Comparison of ENCODE assay signal across 8 cellular contexts in the genomic region with DNA sequence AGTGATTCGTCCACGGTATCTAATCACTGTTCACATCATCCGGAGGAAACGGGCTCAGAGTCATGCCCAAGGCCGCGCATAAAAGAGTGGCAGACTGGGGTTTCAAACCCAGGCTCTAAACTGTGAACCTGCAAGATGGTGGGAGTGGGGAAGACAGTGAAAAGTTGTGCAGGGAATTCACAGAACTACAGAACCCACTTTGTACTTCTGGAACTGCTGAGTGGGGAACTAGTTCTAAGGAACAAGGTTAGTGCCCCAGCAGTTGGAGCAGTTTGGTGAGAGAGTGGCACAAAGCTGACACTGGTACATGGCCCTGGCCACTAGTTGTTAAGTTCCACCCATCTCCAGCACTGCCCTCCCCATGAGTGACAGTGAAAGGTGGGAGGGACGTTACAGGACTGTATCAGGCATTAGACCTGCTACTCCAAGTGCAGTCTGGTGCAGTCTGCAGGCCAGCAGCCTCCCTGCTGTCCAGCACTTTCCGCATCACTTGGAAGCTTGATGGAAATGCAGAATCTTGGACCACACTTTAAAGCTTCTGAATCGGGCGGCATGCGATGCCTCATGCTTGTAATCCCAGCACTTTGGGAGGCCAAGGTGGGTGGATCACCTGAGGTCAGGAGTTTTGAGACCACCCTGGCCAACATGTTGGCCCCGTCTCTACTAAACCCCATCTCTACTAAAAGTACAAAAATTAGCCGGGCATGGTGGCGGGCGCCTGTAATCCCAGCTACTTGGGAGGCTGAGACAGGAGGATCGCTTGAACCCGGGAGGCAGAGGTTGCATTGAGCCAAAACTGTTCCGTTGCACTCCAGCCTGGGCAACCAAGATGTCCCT. TPM values are rescaled to one million over a fixed set of nuclear protein-coding genes. Genes with fewer than 3 reads are reported as not detected.
DNase-seq lines count a peak whose midpoint lies in the region; ATAC-seq, FAIRE-seq and TF ChIP-seq lines count a peak whose summit lies in the region.

No MANE protein-coding gene starts in this region.

- FAIRE-seq in GM12892 (lab: Jason Lieb, UNC) (peak; percentile 78), pancreas (lab: Jason Lieb, UNC) (no peak)

- H3K27ac ChIP-seq in ACC112 (ENCODE audit: low read depth, low read length) (peak overlapping the region; percentile 97), pancreas (peak overlapping the region; percentile 52 to 98 (median 80))

- intact Hi-C loops in pancreas (cut with DNase I): loop anchor here in 1 of 3 donors (5.0 to 10.0 kb wide), 2 partner anchors 46 to 229 kb away; a partner anchor contains a TSS

- H3K4me3 ChIP-seq in ACC112 (ENCODE audit: low read depth, low read length) (peak overlapping the region; percentile 76), NT2/D1 (ENCODE audit: insufficient read length, low read depth) (peak overlapping the region; percentile 16), pancreas (peak overlapping the region in 3 of 4 donors; percentile 19 to 27 (median 23))

- H3K36me3 ChIP-seq in ACC112 (ENCODE audit: insufficient read depth, low read length) (no peaks in the 10 kb centered on the region), NT2/D1 (ENCODE audit: insufficient read depth, insufficient read length, low read length) (no peaks in the 10 kb centered on the region), pancreas (no peaks in the 10 kb centered on the region)

- H3K9ac ChIP-seq in NT2/D1 (ENCODE audit: insufficient read length, low read depth): peak overlapping the region; percentile 68

- H3K27me3 ChIP-seq in ACC112 (ENCODE audit: insufficient read depth, low read length): no peaks in the 10 kb centered on the region
- H3K27me3 ChIP-seq in NT2/D1 (ENCODE audit: insufficient read depth, insufficient read length): no peaks in the 10 kb centered on the region
- no peaks in the 10 kb centered on the region for H3K27me3 ChIP-seq in pancreas

- no peak; the same call in 1 of the 2 replicates for TF ChIP-seq POLR2A in GM12892 (IDR thresholded peaks at IDR 0.05; ENCODE audit: low read depth, low read length)

- DNase-seq in GM12892 (ENCODE audit: insufficient read length): no peak
- DNase-seq in NT2/D1 (ENCODE audit: low read depth, low spot score): no peak
- peak; percentile 30 for DNase-seq in activated gamma-delta T cell treated with anti-CD3 and anti-CD28 coated beads, Interleukin-2, amount 50 U/mL, for 16 hours (ENCODE audit: low read depth)
- peak; percentile 29 for DNase-seq in germinal center (ENCODE audit: low spot score)
- DNase-seq in pancreas: peak in 4 of 6 donors; percentile 50 to 75 (median 60)

- H3K79me2 ChIP-seq in ACC112 (ENCODE audit: control insufficient read depth, insufficient read depth, low read length, unreplicated experiment): peaks cover 12% of the 10 kb centered on the region

- 60% methylated on average over 18 of the region's 18 CpGs for WGBS in pancreas, 2 donors

- H2AFZ ChIP-seq in ACC112 (ENCODE audit: low read length, unreplicated experiment): peak overlapping the region; percentile 64

- TF ChIP-seq CTCF in pancreas (IDR thresholded peaks at IDR 0.05): no peak

- H3K9me3 ChIP-seq in NT2/D1 (ENCODE audit: insufficient read depth, low read length): no peaks in the 10 kb centered on the region
- no peaks in the 10 kb centered on the region for H3K9me3 ChIP-seq in pancreas

- peak; percentile 5 to 38 (median 18) for ATAC-seq in pancreas
- no peak for ATAC-seq in HG03571 (IDR thresholded peaks at IDR 0.05; ENCODE audit: unreplicated experiment)
- no peak for ATAC-seq in HG03159 (IDR thresholded peaks at IDR 0.05; ENCODE audit: unreplicated experiment)

- H3K4me1 ChIP-seq in ACC112 (ENCODE audit: control insufficient read depth, insufficient read depth, low read length, unreplicated experiment) (peaks cover 17% of the 10 kb centered on the region), NT2/D1 (ENCODE audit: insufficient read depth, insufficient read length) (peaks cover 3% of the 10 kb centered on the region), pancreas (peaks cover 18 to 25% (median 20%) of the 10 kb centered on the region in 3 donors)

RNA-seq across cellular contexts. Expression of a gene that starts 47.3 kb away (rescaled TPM):
- 7.4 TPM for polyA plus RNA-seq in GM12892 (2012; ENCODE audit: missing spikeins)
- total RNA-seq in pancreas: 10 to 100 TPM in 1 of 6 donors, 1 to 10 TPM in 5; 5.3 to 12.5 (median 7.2) TPM
- 1 to 10 TPM; 4.5 to 7.7 TPM for polyA plus RNA-seq in pancreas

RNA-seq across cellular contexts. Expression of a gene that starts 56.3 kb away (rescaled TPM):
- 146 TPM for polyA plus RNA-seq in GM12892 (2012; ENCODE audit: missing spikeins)
- 100 to 1,000 TPM; 121 to 232 (median 177) TPM for total RNA-seq in pancreas
- 100 to 1,000 TPM; 132 to 179 TPM for polyA plus RNA-seq in pancreas

Comparison
In these comparisons a context has a peak if more than half of its experiments do, and no peak if none do; other contexts are left out.
1. H3K4me3 ChIP-seq: peak in every context shown above with its lines; median percentile 76 in ACC112; 23 in pancreas; 16 in NT2/D1.
2. DNase-seq: peak in activated gamma-delta T cell treated with anti-CD3 and anti-CD28 coated beads, Interleukin-2, amount 50 U/mL, for 16 hours (single experiment), germinal center (single experiment) and pancreas (4 of 6); none in GM12892 (single experiment) and NT2/D1 (single experiment).
3. ATAC-seq: peak in pancreas (4 of 4); none in HG03571 (single experiment) and HG03159 (single experiment).